Comparison of ENCODE assay signal across 11 cellular contexts in genomic region chr1:46691997-46692790, GRCh38. TPM values are rescaled to one million over a fixed set of nuclear protein-coding genes. Genes with fewer than 3 reads are reported as not detected.
A peak's percentile ranks its signal among the peaks of the same experiment; 100 is the strongest.
DNase-seq lines count a peak whose midpoint lies in the region; ATAC-seq and TF ChIP-seq lines count a peak whose summit lies in the region.
"Had no signal": no experiment of that assay in that cellular context is flagged by ENCODE, and none has a peak within 500 bp of the region (broad histone marks: within the 10 kb centered on the region; RNA-seq: fewer than 3 reads in every experiment).

No MANE protein-coding gene starts in this region.

- no peak overlapping the region for H3K9ac ChIP-seq in endodermal cell (ENCODE audit: extremely low read depth, low read length, poor library complexity, severe bottlenecking)

- H3K27ac Mint-ChIP-seq in endodermal cell = peak overlapping the region; percentile 71

- no peak overlapping the region for H3K4me3 ChIP-seq in A673 (ENCODE audit: low read depth, low read length, poor library complexity, severe bottlenecking)
- no peak overlapping the region for H3K4me3 ChIP-seq in MG63
- peak overlapping the region; percentile 53 for H3K4me3 ChIP-seq in endodermal cell (ENCODE audit: low read length)
- H3K4me3 ChIP-seq: uterus had no signal

- H3K27ac ChIP-seq in A673 (ENCODE audit: low read depth, low read length, poor library complexity, severe bottlenecking) (no peak overlapping the region), endodermal cell (ENCODE audit: low read depth, low read length) (no peak overlapping the region)

- H3K9me3 ChIP-seq in A673 (ENCODE audit: low read depth, low read length, poor library complexity, severe bottlenecking) = no peaks in the 10 kb centered on the region
- no peaks in the 10 kb centered on the region for H3K9me3 ChIP-seq in MG63
- no peaks in the 10 kb centered on the region for H3K9me3 ChIP-seq in endodermal cell (ENCODE audit: control insufficient read depth, low read length)
- H3K9me3 ChIP-seq: uterus had no signal

- H3K4me1 Mint-ChIP-seq in endodermal cell = peaks cover 68% of the 10 kb centered on the region

- peaks cover 56% of the 10 kb centered on the region for H3K36me3 Mint-ChIP-seq in endodermal cell (ENCODE audit: low read depth)

- ATAC-seq in HG02840 (IDR thresholded peaks at IDR 0.05; ENCODE audit: low FRiP score, unreplicated experiment) (no peak), GM18907 (IDR thresholded peaks at IDR 0.05; ENCODE audit: unreplicated experiment) (no peak), GM18858 (IDR thresholded peaks at IDR 0.05; ENCODE audit: unreplicated experiment) (no peak)

- no TSS peak for BruUV-seq in A673 (replicated peaks; lab: Mats Ljungman, UMichigan)

- H3K27me3 ChIP-seq in A673 (replicated peaks; ENCODE audit: insufficient read depth, low read depth, low read length, poor library complexity) (no peaks in the 10 kb centered on the region), MG63 (no peaks in the 10 kb centered on the region), endodermal cell (ENCODE audit: control insufficient read depth, insufficient read depth, low read length, poor library complexity, severe bottlenecking) (no peaks in the 10 kb centered on the region)
- H3K27me3 ChIP-seq: uterus had no signal

- POLR2A ChIA-PET in A673 (lab: Charles Lee; ENCODE audit: low non-redundant PET) = no interaction called here

- intact Hi-C loops in A673 (cut with micrococcal nuclease; ENCODE audit: unreplicated experiment) = no loop called here

- WGBS in endodermal cell (ENCODE audit: insufficient coverage in 1 of 2, insufficient read length in 1 of 2), 2 experiments = 85% methylated on average over 5 of the region's 6 CpGs

- no peaks in the 10 kb centered on the region for H3K9me3 Mint-ChIP-seq in endodermal cell

- CTCF ChIA-PET in A673 (lab: Charles Lee) = interaction anchor here (0.7 kb wide), 1 partner anchor 70 kb away, joined by 3 read pairs; no protein-coding TSS in a partner anchor

- DNase-seq in A673 (ENCODE audit: low spot score) (peak; percentile 31), MG63 (peak; percentile 24), endodermal cell (no peak), midbrain (lab: John Stamatoyannopoulos, UW) (peak; percentile 14), CD1c-positive myeloid dendritic cell (ENCODE audit: extremely low spot score) (no peak)
- DNase-seq: NCI-H2107, uterus had no signal

- TF ChIP-seq CTCF in A673 (conservative IDR thresholded peaks at IDR 0.05; ENCODE audit: low read depth, low read length) = 0 out of 2 replicates have a peak, but pooled peaks have one; percentile 23
- TF ChIP-seq CTCF in endodermal cell (conservative IDR thresholded peaks at IDR 0.05) = peak; percentile 64

- H3K36me3 ChIP-seq in A673 (ENCODE audit: insufficient read depth, low read length, poor library complexity, severe bottlenecking) (peaks cover 41% of the 10 kb centered on the region), MG63 (peaks cover 57% of the 10 kb centered on the region), endodermal cell (ENCODE audit: control insufficient read depth, insufficient read depth, low read length) (peaks cover 62% of the 10 kb centered on the region)
- H3K36me3 ChIP-seq: uterus had no signal

- H3K27me3 Mint-ChIP-seq in endodermal cell (ENCODE audit: insufficient read depth) = no peaks in the 10 kb centered on the region

- no peak overlapping the region for H3K4me3 Mint-ChIP-seq in endodermal cell

- H3K4me1 ChIP-seq in A673 (ENCODE audit: insufficient read depth, low read length, poor library complexity, severe bottlenecking) (peaks cover 61% of the 10 kb centered on the region), endodermal cell (ENCODE audit: control insufficient read depth, insufficient read depth, low read length) (peaks cover 41% of the 10 kb centered on the region)

RNA-seq across cellular contexts. Expression of gene TEX38, which starts 20.5 kb away (rescaled TPM):
- total RNA-seq in A673 (2021) = not detected in 2 replicates
- total RNA-seq in MG63 (2014; rRNA removed; shearing (Covaris generic); ENCODE audit: low replicate concordance) = not detected in 2 replicates
- under 1 TPM in 1 of 2 donors, not detected in 1; 0.55 TPM for total RNA-seq in endodermal cell
- not detected for polyA plus RNA-seq in endodermal cell (2013, experiment 1 of 2)
- 0.37 TPM for polyA plus RNA-seq in endodermal cell (2013, experiment 2 of 2)
- total RNA-seq: uterus had no signal
- polyA plus RNA-seq: neural cell had no signal

RNA-seq across cellular contexts. Expression of gene ATPAF1, which starts 24.0 kb away (rescaled TPM):
- total RNA-seq in A673 (2021) (41.7 and 51.9 TPM in 2 replicates), endodermal cell (10 to 100 TPM; 56.1 to 84.2 TPM)
- total RNA-seq in MG63 (2014; rRNA removed; shearing (Covaris generic); ENCODE audit: low replicate concordance) = 85.4 and 87.0 TPM in 2 replicates
- polyA plus RNA-seq in endodermal cell (2013, experiment 1 of 2) = 70.7 TPM
- 67.8 TPM for polyA plus RNA-seq in endodermal cell (2013, experiment 2 of 2)

RNA-seq across cellular contexts. Expression of gene EFCAB14, which starts 26.7 kb away (rescaled TPM):
- 38.6 and 39.8 TPM in 2 replicates for total RNA-seq in A673 (2021)
- total RNA-seq in MG63 (2014; rRNA removed; shearing (Covaris generic); ENCODE audit: low replicate concordance) = 27.3 and 34.3 TPM in 2 replicates
- total RNA-seq in endodermal cell = 10 to 100 TPM; 82.7 to 83.4 TPM
- polyA plus RNA-seq in endodermal cell (2013, experiment 1 of 2) = 40.8 TPM
- polyA plus RNA-seq in endodermal cell (2013, experiment 2 of 2) = 37.3 TPM

Comparison
In these comparisons a context has a peak if more than half of its experiments do, and no peak if none do; other contexts are left out.
1. DNase-seq: peak in A673 (single experiment), MG63 (single experiment) and midbrain (single experiment); none in endodermal cell (single experiment) and CD1c-positive myeloid dendritic cell (single experiment).